Comparison of ENCODE assay signal across 1 cellular context in genomic region chr11:119030329-119031047, GRCh38.
A peak's percentile ranks its signal among the peaks of the same experiment; 100 is the strongest.
TF ChIP-seq lines count a peak whose summit lies in the region.

Gene SLC37A4, minus strand, starts transcription at chr11:119030877.

TF ChIP-seq in HepG2, 621 proteins besides CTCF, POLR2A, EP300 and RAD21 (continued from another document and continues in another):
- TF ChIP-seq MAX (IDR thresholded peaks at IDR 0.05) (peak; percentile 99), ZNF646 (CRISPR knock-in tag; IDR thresholded peaks at IDR 0.05) (no peak), ZKSCAN5 (CRISPR knock-in tag; IDR thresholded peaks at IDR 0.05) (no peak), HHEX (CRISPR knock-in tag; IDR thresholded peaks at IDR 0.05) (no peak), TRIM24 (CRISPR knock-in tag; IDR thresholded peaks at IDR 0.05) (no peak), RELA (CRISPR knock-in tag; IDR thresholded peaks at IDR 0.05) (peak; percentile 92), DBP (CRISPR knock-in tag; IDR thresholded peaks at IDR 0.05; ENCODE audit: not compliant biosample characterization) (no peak), ZNF33A (CRISPR knock-in tag; IDR thresholded peaks at IDR 0.05; ENCODE audit: borderline replicate concordance) (no peak), ZNF576 (CRISPR knock-in tag; IDR thresholded peaks at IDR 0.05) (no peak), ZBTB8A (CRISPR knock-in tag; IDR thresholded peaks at IDR 0.05; ENCODE audit: borderline replicate concordance, low read depth) (no peak), U2AF2 (IDR thresholded peaks at IDR 0.05; ENCODE audit: low read depth, low read length) (no peak), PITX1 (CRISPR knock-in tag; IDR thresholded peaks at IDR 0.05) (no peak), PBX2 (CRISPR knock-in tag; IDR thresholded peaks at IDR 0.05) (no peak), NFE2 (CRISPR knock-in tag; IDR thresholded peaks at IDR 0.05) (no peak), ARID2 (CRISPR knock-in tag; IDR thresholded peaks at IDR 0.05; ENCODE audit: borderline replicate concordance) (peak; percentile 69; the same call in 1 of the 2 replicates), MBD4 (IDR thresholded peaks at IDR 0.05; ENCODE audit: borderline replicate concordance, low read length) (no peak), GATAD2A (CRISPR knock-in tag; IDR thresholded peaks at IDR 0.05) (peak; percentile 73), TOE1 (CRISPR knock-in tag; IDR thresholded peaks at IDR 0.05) (no peak), SOX5 (CRISPR knock-in tag; IDR thresholded peaks at IDR 0.05; ENCODE audit: borderline replicate concordance) (0 out of 2 replicates have a peak, but pooled peaks have one; percentile 61), ZNF839 (CRISPR knock-in tag; IDR thresholded peaks at IDR 0.05; ENCODE audit: borderline replicate concordance) (no peak), SP140L (CRISPR knock-in tag; IDR thresholded peaks at IDR 0.05; ENCODE audit: borderline replicate concordance) (peak; percentile 59; the same call in 1 of the 2 replicates), PAF1 (CRISPR knock-in tag; IDR thresholded peaks at IDR 0.05) (no peak), ZNF317 (CRISPR knock-in tag; IDR thresholded peaks at IDR 0.05) (no peak; the same call in 1 of the 2 replicates), ATM (IDR thresholded peaks at IDR 0.05; ENCODE audit: borderline replicate concordance) (no peak), ZBTB39 (CRISPR knock-in tag; IDR thresholded peaks at IDR 0.05) (no peak), ZNF367 (CRISPR knock-in tag; IDR thresholded peaks at IDR 0.05; ENCODE audit: borderline replicate concordance) (no peak), ZNF468 (CRISPR knock-in tag; IDR thresholded peaks at IDR 0.05) (no peak), FOXM1 (CRISPR knock-in tag; IDR thresholded peaks at IDR 0.05) (no peak), GATAD1 (CRISPR knock-in tag; IDR thresholded peaks at IDR 0.05) (peak; percentile 76), HDAC1 (CRISPR knock-in tag; IDR thresholded peaks at IDR 0.05) (peak; percentile 31; the same call in 1 of the 2 replicates), AHR (CRISPR knock-in tag; IDR thresholded peaks at IDR 0.05) (0 out of 2 replicates have a peak, but pooled peaks have one; percentile 58), SRF (IDR thresholded peaks at IDR 0.05; ENCODE audit: low read depth, low read length) (0 out of 2 replicates have a peak, but pooled peaks have one; percentile 38), SATB2 (CRISPR knock-in tag; IDR thresholded peaks at IDR 0.05) (peak; percentile 62; the same call in 1 of the 2 replicates), ZNF280D (CRISPR knock-in tag; IDR thresholded peaks at IDR 0.05) (no peak)
- TF ChIP-seq, protein P1, sequence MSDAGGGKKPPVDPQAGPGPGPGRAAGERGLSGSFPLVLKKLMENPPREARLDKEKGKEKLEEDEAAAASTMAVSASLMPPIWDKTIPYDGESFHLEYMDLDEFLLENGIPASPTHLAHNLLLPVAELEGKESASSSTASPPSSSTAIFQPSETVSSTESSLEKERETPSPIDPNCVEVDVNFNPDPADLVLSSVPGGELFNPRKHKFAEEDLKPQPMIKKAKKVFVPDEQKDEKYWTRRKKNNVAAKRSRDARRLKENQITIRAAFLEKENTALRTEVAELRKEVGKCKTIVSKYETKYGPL (CRISPR knock-in tag; IDR thresholded peaks at IDR 0.05) = peak; percentile 75
- TF ChIP-seq, protein P2, sequence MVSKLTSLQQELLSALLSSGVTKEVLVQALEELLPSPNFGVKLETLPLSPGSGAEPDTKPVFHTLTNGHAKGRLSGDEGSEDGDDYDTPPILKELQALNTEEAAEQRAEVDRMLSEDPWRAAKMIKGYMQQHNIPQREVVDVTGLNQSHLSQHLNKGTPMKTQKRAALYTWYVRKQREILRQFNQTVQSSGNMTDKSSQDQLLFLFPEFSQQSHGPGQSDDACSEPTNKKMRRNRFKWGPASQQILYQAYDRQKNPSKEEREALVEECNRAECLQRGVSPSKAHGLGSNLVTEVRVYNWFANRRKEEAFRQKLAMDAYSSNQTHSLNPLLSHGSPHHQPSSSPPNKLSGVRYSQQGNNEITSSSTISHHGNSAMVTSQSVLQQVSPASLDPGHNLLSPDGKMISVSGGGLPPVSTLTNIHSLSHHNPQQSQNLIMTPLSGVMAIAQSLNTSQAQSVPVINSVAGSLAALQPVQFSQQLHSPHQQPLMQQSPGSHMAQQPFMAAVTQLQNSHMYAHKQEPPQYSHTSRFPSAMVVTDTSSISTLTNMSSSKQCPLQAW (CRISPR knock-in tag; IDR thresholded peaks at IDR 0.05) = no peak; the same call in 1 of the 2 replicates
- TF ChIP-seq, protein P3, sequence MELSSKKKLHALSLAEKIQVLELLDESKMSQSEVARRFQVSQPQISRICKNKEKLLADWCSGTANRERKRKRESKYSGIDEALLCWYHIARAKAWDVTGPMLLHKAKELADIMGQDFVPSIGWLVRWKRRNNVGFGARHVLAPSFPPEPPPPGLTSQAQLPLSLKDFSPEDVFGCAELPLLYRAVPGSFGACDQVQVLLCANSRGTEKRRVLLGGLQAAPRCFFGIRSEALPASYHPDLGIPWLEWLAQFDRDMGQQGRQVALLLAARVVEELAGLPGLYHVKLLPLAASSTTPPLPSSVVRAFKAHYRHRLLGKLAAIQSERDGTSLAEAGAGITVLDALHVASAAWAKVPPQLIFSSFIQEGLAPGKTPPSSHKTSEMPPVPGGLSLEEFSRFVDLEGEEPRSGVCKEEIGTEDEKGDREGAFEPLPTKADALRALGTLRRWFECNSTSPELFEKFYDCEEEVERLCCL (CRISPR knock-in tag; IDR thresholded peaks at IDR 0.05; ENCODE audit: borderline replicate concordance) = no peak
- TF ChIP-seq, protein P4, sequence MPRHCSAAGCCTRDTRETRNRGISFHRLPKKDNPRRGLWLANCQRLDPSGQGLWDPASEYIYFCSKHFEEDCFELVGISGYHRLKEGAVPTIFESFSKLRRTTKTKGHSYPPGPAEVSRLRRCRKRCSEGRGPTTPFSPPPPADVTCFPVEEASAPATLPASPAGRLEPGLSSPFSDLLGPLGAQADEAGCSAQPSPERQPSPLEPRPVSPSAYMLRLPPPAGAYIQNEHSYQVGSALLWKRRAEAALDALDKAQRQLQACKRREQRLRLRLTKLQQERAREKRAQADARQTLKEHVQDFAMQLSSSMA (CRISPR knock-in tag; IDR thresholded peaks at IDR 0.05) = no peak
